ENCODE assay signal across 10 cellular contexts in the genomic region with DNA sequence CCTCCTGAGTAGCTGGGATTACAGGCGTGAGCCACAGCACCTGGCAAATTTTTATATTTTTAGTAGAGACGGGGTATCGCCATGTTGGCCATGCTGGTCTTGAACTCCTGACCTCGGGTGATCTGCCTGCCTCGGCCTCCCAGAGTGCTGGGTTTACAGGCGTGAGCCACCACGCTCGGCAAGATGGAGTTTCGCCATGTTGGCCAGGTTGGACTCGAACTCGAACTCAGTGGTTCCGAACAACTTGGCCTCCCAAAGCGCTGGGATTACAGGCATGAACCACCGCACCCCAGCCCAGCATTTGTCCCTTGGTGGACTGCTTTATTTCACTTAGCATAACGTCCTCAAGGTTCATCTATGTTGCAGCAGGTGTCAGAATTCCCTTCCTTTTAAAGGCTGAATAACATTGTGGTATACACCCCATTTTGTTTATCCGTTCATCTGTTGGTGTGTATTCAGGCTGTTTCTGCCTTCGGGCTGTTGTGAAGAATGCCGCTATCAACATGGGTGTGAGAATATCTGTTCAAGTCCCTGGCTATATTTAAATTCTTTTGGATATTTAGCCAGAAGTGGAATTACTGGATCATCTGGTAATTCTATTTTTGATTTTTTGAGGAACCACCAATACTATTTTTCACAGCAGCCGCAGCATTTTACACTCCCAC. TPM values are rescaled to one million over a fixed set of nuclear protein-coding genes. Genes with fewer than 3 reads are reported as not detected.
A peak's percentile ranks its signal among the peaks of the same experiment; 100 is the strongest.
DNase-seq lines count a peak whose midpoint lies in the region; ATAC-seq and TF ChIP-seq lines count a peak whose summit lies in the region.
"Had no signal": no experiment of that assay in that cellular context is flagged by ENCODE, and none has a peak within 500 bp of the region (broad histone marks: within the 10 kb centered on the region; RNA-seq: fewer than 3 reads in every experiment).

No MANE protein-coding gene starts in this region.

- H3K79me1 ChIP-seq in neuronal stem cell (ENCODE audit: low read depth, low read length) = peaks cover 15% of the 10 kb centered on the region

- intact Hi-C loops in left lung (cut with DNase I) = no loop called here

- no peak overlapping the region for H3K9ac ChIP-seq in MM.1S (ENCODE audit: low read length)
- no peak overlapping the region for H3K9ac ChIP-seq in neuronal stem cell (ENCODE audit: low read depth, low read length, poor library complexity)

- no peak overlapping the region for H2BK12ac ChIP-seq in neuronal stem cell (ENCODE audit: low read length)

- 92 to 93% methylated on average over 19 of the region's 19 CpGs for WGBS in ectodermal cell, 2 experiments
- WGBS in neuronal stem cell (ENCODE audit: extremely low coverage in 2 of 2, insufficient read length in 2 of 2, insufficient replicate concordance in 1 of 2), 2 donors = no CpG with 5 or more reads among the region's 19 CpGs

- H3K14ac ChIP-seq in neuronal stem cell (ENCODE audit: low read length) = no peak overlapping the region

- H3F3A ChIP-seq in MM.1S (ENCODE audit: insufficient read depth, low read length) = no peaks in the 10 kb centered on the region; the same call in 1 of the 2 replicates

- H3K27ac ChIP-seq in MM.1S (ENCODE audit: low read length) (no peak overlapping the region), ectodermal cell (ENCODE audit: insufficient read depth, low read depth, low read length, poor library complexity, severe bottlenecking) (peak overlapping the region; percentile 86), neuronal stem cell (replicated peaks; ENCODE audit: low read length) (no peak overlapping the region), left lung (no peak overlapping the region)

- no peaks in the 10 kb centered on the region for H4K20me1 ChIP-seq in MM.1S (ENCODE audit: insufficient read depth, low read length)

- no peak overlapping the region for H4K8ac ChIP-seq in neuronal stem cell (ENCODE audit: low read depth, low read length)

- H2AK5ac ChIP-seq in neuronal stem cell (ENCODE audit: low read depth, low read length) = no peak overlapping the region

- no peak overlapping the region for H2BK5ac ChIP-seq in neuronal stem cell (ENCODE audit: low read length)

- H2BK15ac ChIP-seq in neuronal stem cell (ENCODE audit: low read length) = no peak overlapping the region

- ATAC-seq in HG03521 (IDR thresholded peaks at IDR 0.05; ENCODE audit: unreplicated experiment) = no peak
- no peak for ATAC-seq in left lung

- H4K91ac ChIP-seq in neuronal stem cell (ENCODE audit: low read depth, low read length, poor library complexity) = no peak overlapping the region

- H2AFZ ChIP-seq in MM.1S (ENCODE audit: low read length) = no peak overlapping the region
- H2AFZ ChIP-seq in neuronal stem cell (ENCODE audit: low read length) = peak overlapping the region; percentile 41

- no peak overlapping the region for H2BK120ac ChIP-seq in neuronal stem cell (ENCODE audit: low read depth, low read length)

- H3K4me3 ChIP-seq in MM.1S (ENCODE audit: low read length) = no peak overlapping the region
- no peak overlapping the region for H3K4me3 ChIP-seq in ectodermal cell (ENCODE audit: insufficient read depth, low read depth, low read length)
- H3K4me3 ChIP-seq in neuronal stem cell (ENCODE audit: low read length in 2 of 2) = peak overlapping the region; percentile 10 to 22
- peak overlapping the region in 1 of 2 donors; percentile 88 for H3K4me3 ChIP-seq in left lung
- H3K4me3 ChIP-seq: lung had no signal

- H3K4me1 ChIP-seq in MM.1S (ENCODE audit: low read length) (no peaks in the 10 kb centered on the region), ectodermal cell (ENCODE audit: control insufficient read depth, insufficient read depth, low read length) (peaks cover 8% of the 10 kb centered on the region), neuronal stem cell (ENCODE audit: control insufficient read depth in 2 of 2, insufficient read depth in 1 of 2, low read depth in 1 of 2, low read length in 2 of 2) (peaks cover 9 to 15% of the 10 kb centered on the region in 2 donors), left lung (peaks cover 6 to 22% of the 10 kb centered on the region in 2 donors)

- peak; percentile 2 for DNase-seq in D341Med (ENCODE audit: low spot score)
- DNase-seq in MM.1S = no peak
- no peak for DNase-seq in neuronal stem cell (ENCODE audit: low spot score)
- no peak for DNase-seq in left lung
- no peak for DNase-seq in dedifferentiated amniotic fluid mesenchymal stem cell (ENCODE audit: extremely low spot score)
- DNase-seq: NCI-H1417 treated with DMSO at 0.1 percent for 48 hours, Right ventricle myocardium superior had no signal

- no peaks in the 10 kb centered on the region for H3K9me2 ChIP-seq in MM.1S (replicated peaks; ENCODE audit: insufficient read depth, low read length)

- H3K36me3 ChIP-seq in MM.1S (replicated peaks; ENCODE audit: insufficient read depth, low read length) (no peaks in the 10 kb centered on the region), ectodermal cell (ENCODE audit: control insufficient read depth, insufficient read depth, low read length) (peaks cover 11% of the 10 kb centered on the region), neuronal stem cell (replicated peaks in 1 of 2; ENCODE audit: control insufficient read depth in 2 of 2, insufficient read depth in 2 of 2, low read length in 2 of 2) (peaks cover 17 to 51% of the 10 kb centered on the region in 2 donors), left lung (peaks cover 0 to 23% of the 10 kb centered on the region in 2 donors)

- H3K4ac ChIP-seq in neuronal stem cell (ENCODE audit: low read length) = no peak overlapping the region

- H3K79me2 ChIP-seq in MM.1S (ENCODE audit: low read length) = peaks cover 33% of the 10 kb centered on the region

- H3K4me2 ChIP-seq in MM.1S (ENCODE audit: low read depth, low read length) = peak overlapping the region; percentile 74; the same call in 1 of the 2 replicates
- no peak overlapping the region for H3K4me2 ChIP-seq in neuronal stem cell (ENCODE audit: insufficient read depth, low read length, poor library complexity, severe bottlenecking)

- H3K18ac ChIP-seq in neuronal stem cell (ENCODE audit: low read length) = no peak overlapping the region

- H3K23ac ChIP-seq in neuronal stem cell (ENCODE audit: low read depth, low read length, poor library complexity) = no peak overlapping the region

- H3K27me3 ChIP-seq in MM.1S (replicated peaks; ENCODE audit: insufficient read depth, low read length) (no peaks in the 10 kb centered on the region), ectodermal cell (ENCODE audit: control insufficient read depth, insufficient read depth, low read length, poor library complexity, severe bottlenecking) (no peaks in the 10 kb centered on the region), neuronal stem cell (ENCODE audit: control insufficient read depth in 3 of 3, insufficient read depth in 3 of 3, low read depth in 1 of 3, low read length in 3 of 3) (no peaks in the 10 kb centered on the region), left lung (peaks cover 0 to 6% of the 10 kb centered on the region in 2 donors)

- no peak for TF ChIP-seq CTCF in MM.1S (IDR thresholded peaks at IDR 0.05; ENCODE audit: low read length)
- no peak for TF ChIP-seq CTCF in left lung (IDR thresholded peaks at IDR 0.05)

- H3K9me3 ChIP-seq in MM.1S (replicated peaks; ENCODE audit: insufficient read depth, low read length) = no peaks in the 10 kb centered on the region
- no peaks in the 10 kb centered on the region for H3K9me3 ChIP-seq in ectodermal cell (ENCODE audit: control insufficient read depth, low read length)
- peaks cover 10 to 27% of the 10 kb centered on the region in 2 donors for H3K9me3 ChIP-seq in neuronal stem cell (replicated peaks in 1 of 2; ENCODE audit: control insufficient read depth in 2 of 2, insufficient read depth in 1 of 2, low read depth in 1 of 2, low read length in 2 of 2)
- H3K9me3 ChIP-seq in left lung = no peaks in the 10 kb centered on the region

RNA-seq across cellular contexts. Expression of a gene that starts 1.2 kb away (rescaled TPM):
- polyA plus RNA-seq in ectodermal cell (2013, experiment 1 of 4) = 54.4 TPM
- 40.0 TPM for polyA plus RNA-seq in ectodermal cell (2013, experiment 2 of 4)
- polyA plus RNA-seq in ectodermal cell (2013, experiment 3 of 4) = 44.8 TPM
- polyA plus RNA-seq in ectodermal cell (2013, experiment 4 of 4) = 42.5 TPM
- polyA plus RNA-seq in neuronal stem cell (2013, experiment 1 of 2) = 61.5 TPM
- polyA plus RNA-seq in neuronal stem cell (2013, experiment 2 of 2) = 60.8 TPM
- total RNA-seq in left lung = 1 to 10 TPM in 1 of 2 donors, under 1 TPM in 1; 0.99 to 4.0 TPM

RNA-seq across cellular contexts. Expression of a gene that starts 20.6 kb away (rescaled TPM):
- 19.2 TPM for polyA plus RNA-seq in ectodermal cell (2013, experiment 1 of 4)
- polyA plus RNA-seq in ectodermal cell (2013, experiment 2 of 4) = 22.6 TPM
- polyA plus RNA-seq in ectodermal cell (2013, experiment 3 of 4) = 12.0 TPM
- 12.4 TPM for polyA plus RNA-seq in ectodermal cell (2013, experiment 4 of 4)
- 8.5 TPM for polyA plus RNA-seq in neuronal stem cell (2013, experiment 1 of 2)
- 9.6 TPM for polyA plus RNA-seq in neuronal stem cell (2013, experiment 2 of 2)
- total RNA-seq in left lung = 10 to 100 TPM; 45.6 to 62.1 TPM

Comparison
In these comparisons a context has a peak if more than half of its experiments do, and no peak if none do; other contexts are left out.
1. H3K4me3 ChIP-seq: peak in neuronal stem cell (2 of 2); none in MM.1S (single experiment) and ectodermal cell (single experiment).